ENCODE assay signal across 8 cellular contexts in genomic region chr12:95998611-95999300, GRCh38. TPM values are rescaled to one million over a fixed set of nuclear protein-coding genes. Genes with fewer than 3 reads are reported as not detected.
A peak's percentile ranks its signal among the peaks of the same experiment; 100 is the strongest.
DNase-seq lines count a peak whose midpoint lies in the region; ATAC-seq, FAIRE-seq and TF ChIP-seq lines count a peak whose summit lies in the region.

No MANE protein-coding gene starts in this region.

- CTCF ChIA-PET in T-cell (lab: Charles Lee): interaction anchor here (0.5 to 5.5 kb wide), 45 partner anchors 8 to 1790 kb away, joined by 3 to 86 read pairs (median 4); partner anchors contain the start of genes CCDC38 (in 2 of the 2), AMDHD1 (in 1 of the 2), METAP2 (in 1 of the 2) and SNRPF (in 1 of the 2)

- H3K4me1 ChIP-seq in kidney (ENCODE audit: control insufficient read depth in 1 of 2, insufficient read depth in 1 of 2, low read depth in 1 of 2, low read length in 2 of 2): no peaks in the 10 kb centered on the region

- H3K36me3 Mint-ChIP-seq in T-cell: peaks cover 19% of the 10 kb centered on the region

- H3K27ac ChIP-seq in kidney (ENCODE audit: low read depth in 2 of 2, low read length in 2 of 2): no peak overlapping the region

- in situ Hi-C loops in T47D (cut with HindIII; ENCODE audit: low pct_unique_long_range_greater_than_20kb, low sequenced_read_pairs): no loop called here

- DNase-seq in AG08396 (ENCODE audit: low spot score) (peak; percentile 64), NCI-H1105 treated with DMSO at 0.1 percent for 48 hours (lab: John Stamatoyannopoulos, UW) (peak; percentile 74), T-cell (peak in 32 of 34 experiments; percentile 3 to 54 (median 32)), T47D (ENCODE audit: low read depth in 1 of 2, low spot score in 1 of 2) (peak; percentile 67 to 81), kidney (no peak)
- DNase-seq in stimulated activated CD4-positive, alpha-beta T cell treated with anti-CD3 and anti-CD28 coated beads, Interleukin-4, amount 100 ng/mL, for 4 hours: peak; percentile 10 to 25

- H3K27me3 Mint-ChIP-seq in T-cell: no peaks in the 10 kb centered on the region

- POLR2A ChIA-PET in T-cell (lab: Charles Lee): no interaction called here

- H3K9ac ChIP-seq in kidney (ENCODE audit: low read length in 2 of 2): no peak overlapping the region

- peaks cover 3 to 5% (median 3%) of the 10 kb centered on the region in 3 donors for H3K4me1 Mint-ChIP-seq in T-cell

- peak; percentile 83 for FAIRE-seq in kidney (lab: Jason Lieb, UNC)

- peak overlapping the region; percentile 1 to 56 for H3K27ac Mint-ChIP-seq in T-cell

- H3K9me3 ChIP-seq in kidney (ENCODE audit: control insufficient read depth in 1 of 2, low read length in 2 of 2): no peaks in the 10 kb centered on the region

- ATAC-seq in GM18499 (IDR thresholded peaks at IDR 0.05; ENCODE audit: insufficient read depth, unreplicated experiment): peak; percentile 89
- peak; percentile 95 for ATAC-seq in HG02798 (IDR thresholded peaks at IDR 0.05; ENCODE audit: poor library complexity, unreplicated experiment)
- peak; percentile 84 to 99 (median 93) for ATAC-seq in T-cell (replicated peaks in 1 of 4)

- TF ChIP-seq CTCF in kidney (IDR thresholded peaks at IDR 0.05; ENCODE audit: borderline replicate concordance, extremely low read depth, insufficient read depth): peak; percentile 78

- no peak overlapping the region for H3K4me3 Mint-ChIP-seq in T-cell

- H3K36me3 ChIP-seq in kidney (ENCODE audit: control insufficient read depth in 1 of 2, insufficient read depth in 2 of 2, low read length in 2 of 2): peaks cover 0 to 2% of the 10 kb centered on the region in 2 donors

- H3K9me3 Mint-ChIP-seq in T-cell: no peaks in the 10 kb centered on the region

- intact Hi-C loops in kidney (cut with DNase I): no loop called here

- H3K4me3 ChIP-seq in kidney (ENCODE audit: low read length in 2 of 2): no peak overlapping the region

RNA-seq across cellular contexts. Expression of gene HAL, which starts 2.6 kb away (rescaled TPM):
- total RNA-seq in T-cell (1 to 10 TPM in 3 of 5 donors, under 1 TPM in 2; 0.54 to 2.4 (median 1.1) TPM), kidney (0.88 TPM)
- not detected for polyA plus RNA-seq in kidney (ENCODE audit: insufficient read depth, low read depth, low replicate concordance)

RNA-seq across cellular contexts. Expression of gene LTA4H, which starts 36.6 kb away (rescaled TPM):
- 10 to 100 TPM; 50.5 to 61.6 (median 58.7) TPM for total RNA-seq in T-cell
- 56.5 TPM for total RNA-seq in kidney
- 57.4 TPM for polyA plus RNA-seq in kidney (ENCODE audit: insufficient read depth, low read depth, low replicate concordance)

RNA-seq across cellular contexts. Expression of gene AMDHD1, which starts 55.6 kb away (rescaled TPM):
- 1 to 10 TPM in 4 of 5 donors, under 1 TPM in 1; 0.40 to 2.6 (median 1.2) TPM for total RNA-seq in T-cell
- total RNA-seq in kidney: 1.2 TPM
- 5.9 TPM for polyA plus RNA-seq in kidney (ENCODE audit: insufficient read depth, low read depth, low replicate concordance)

RNA-seq across cellular contexts. Expression of gene CCDC38, which starts 56.3 kb away (rescaled TPM):
- total RNA-seq in T-cell (1 to 10 TPM in 1 of 5 donors, under 1 TPM in 2, not detected in 2; 0.14 to 1.4 (median 0.49) TPM), kidney (0.31 TPM)
- not detected for polyA plus RNA-seq in kidney (ENCODE audit: insufficient read depth, low read depth, low replicate concordance)
